Comparison of ENCODE assay signal across 9 cellular contexts in the genomic region with DNA sequence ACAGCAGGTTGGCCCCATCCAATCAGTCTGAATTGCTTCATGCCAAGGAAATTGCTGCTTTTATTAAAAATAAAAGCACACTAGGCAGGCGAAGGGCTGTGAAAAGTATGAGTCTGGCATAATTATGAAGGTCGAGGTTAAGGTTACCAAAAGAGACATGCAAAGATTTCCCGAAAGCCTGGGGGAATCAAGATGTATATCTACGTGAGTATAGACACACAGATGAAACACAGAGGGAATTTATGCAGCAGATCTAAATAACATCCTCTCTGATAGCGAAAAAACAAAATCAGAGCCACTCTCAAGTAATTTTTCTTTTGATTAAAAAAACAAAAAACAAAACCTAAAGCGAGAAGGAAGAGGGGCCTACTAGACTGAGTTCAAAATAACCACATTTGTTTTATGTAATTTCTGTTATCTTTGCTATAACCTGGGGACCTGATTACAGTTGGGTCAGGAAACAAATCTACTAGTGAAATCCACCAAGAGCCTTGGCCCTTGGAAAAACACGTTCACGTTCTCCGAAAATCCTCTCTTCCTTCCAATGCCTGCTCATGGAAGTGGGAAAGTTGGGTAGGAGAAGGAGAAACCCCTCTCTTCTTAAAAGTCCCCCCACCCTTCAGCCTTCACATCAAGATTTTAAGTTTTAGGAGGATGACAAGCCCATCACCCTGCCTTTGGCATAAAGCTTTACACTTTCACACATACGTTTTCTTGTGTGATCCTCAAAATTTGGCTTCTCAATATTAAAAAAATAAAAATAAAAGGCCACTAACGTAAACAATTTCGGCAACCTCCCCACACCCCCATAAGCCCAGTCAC. TPM values are rescaled to one million over a fixed set of nuclear protein-coding genes. Genes with fewer than 3 reads are reported as not detected.
DNase-seq lines count a peak whose midpoint lies in the region; ATAC-seq and TF ChIP-seq lines count a peak whose summit lies in the region.
"Had no signal": no experiment of that assay in that cellular context is flagged by ENCODE, and none has a peak within 500 bp of the region (broad histone marks: within the 10 kb centered on the region; RNA-seq: fewer than 3 reads in every experiment).

No MANE protein-coding gene starts in this region.

- H2BK120ac ChIP-seq in mesenchymal stem cell (ENCODE audit: low read depth, low read length) = peak overlapping the region; percentile 42

- H2BK12ac ChIP-seq in mesenchymal stem cell (ENCODE audit: low read length in 2 of 2) = no peak overlapping the region

- CTCF ChIA-PET in activated naive CD4-positive, alpha-beta T cell treated with anti-CD3 and anti-CD28 coated beads, Interleukin-2, amount 10 ng/mL, durations not matched to agents 7 days and 5 days (lab: Charles Lee) = interaction anchor here (1.2 to 1.8 kb wide), 6 partner anchors 14 to 81 kb away, joined by 3 to 7 read pairs (median 4); no protein-coding TSS in a partner anchor
- CTCF ChIA-PET in MCF 10A (lab: Yijun Ruan, JAX) = interaction anchor here (1.2 to 1.4 kb wide), 2 partner anchors 77 to 81 kb away, joined by 4 to 5 read pairs; no protein-coding TSS in a partner anchor

- peak overlapping the region; percentile 91 to 94 for H3K4me3 ChIP-seq in mesenchymal stem cell (ENCODE audit: insufficient read depth in 1 of 2, low read depth in 1 of 2, low read length in 2 of 2)

- peaks cover 69% of the 10 kb centered on the region for H3K4me1 Mint-ChIP-seq in activated naive CD4-positive, alpha-beta T cell treated with anti-CD3 and anti-CD28 coated beads, Interleukin-2, amount 10 ng/mL, durations not matched to agents 7 days and 5 days
- H3K4me1 Mint-ChIP-seq in MCF 10A (ENCODE audit: insufficient read depth, unreplicated experiment) (peaks cover 51% of the 10 kb centered on the region), type B pancreatic cell (ENCODE audit: unreplicated experiment) (peaks cover 50% of the 10 kb centered on the region)

- intact Hi-C loops in MCF 10A (cut with micrococcal nuclease) = loop anchor here (2.0 to 5.0 kb wide), 2 partner anchors 83 to 205 kb away; a partner anchor contains a TSS

- H3K36me3 ChIP-seq in mesenchymal stem cell (ENCODE audit: control insufficient read depth in 1 of 2, insufficient read depth in 2 of 2, low read depth in 1 of 2, low read length in 2 of 2) = peaks cover 3 to 21% of the 10 kb centered on the region in 2 experiments

- H4K8ac ChIP-seq in mesenchymal stem cell (ENCODE audit: low read length) = no peak overlapping the region

- no peak overlapping the region for H3K14ac ChIP-seq in mesenchymal stem cell (ENCODE audit: low read length in 2 of 2)

- H2BK15ac ChIP-seq in mesenchymal stem cell (ENCODE audit: low read depth, poor library complexity, severe bottlenecking) = no peak overlapping the region

- no peak for DNase-seq in activated naive CD4-positive, alpha-beta T cell treated with anti-CD3 and anti-CD28 coated beads, Interleukin-2, amount 10 ng/mL, durations not matched to agents 7 days and 5 days
- DNase-seq in activated naive CD4-positive, alpha-beta T cell treated with Interleukin-2 at 50 U/mL for 16 hours = no peak
- DNase-seq in MCF 10A (ENCODE audit: unreplicated experiment) (no peak), mesenchymal stem cell (no peak), type B pancreatic cell (ENCODE audit: extremely low spot score, unreplicated experiment) (no peak), OCI-M1 (lab: John Stamatoyannopoulos, UW) (no peak), T1000 (lab: John Stamatoyannopoulos, UW) (no peak)
- DNase-seq: NCI-H2029 treated with DMSO at 0.1 percent for 48 hours had no signal

- no peak overlapping the region for H2AK5ac ChIP-seq in mesenchymal stem cell (ENCODE audit: low read length, severe bottlenecking)

- no peak for ATAC-seq in GM18870 (IDR thresholded peaks at IDR 0.05; ENCODE audit: unreplicated experiment)

- H3K18ac ChIP-seq in mesenchymal stem cell (ENCODE audit: low read depth in 1 of 2, low read length in 2 of 2) = peak overlapping the region in 1 of 2 experiments; percentile 50

- POLR2A ChIA-PET in MCF 10A (lab: Yijun Ruan, JAX) = interaction anchor here (1.0 to 5.5 kb wide), 6 partner anchors 10 to 205 kb away, joined by 3 to 55 read pairs (median 4); a partner anchor contains a TSS

- no peak overlapping the region for H2BK5ac ChIP-seq in mesenchymal stem cell (ENCODE audit: low read depth, low read length, poor library complexity, severe bottlenecking)

- H3K27ac Mint-ChIP-seq in activated naive CD4-positive, alpha-beta T cell treated with anti-CD3 and anti-CD28 coated beads, Interleukin-2, amount 10 ng/mL, durations not matched to agents 7 days and 5 days = peak overlapping the region; percentile 97
- H3K27ac Mint-ChIP-seq in MCF 10A (ENCODE audit: low read depth, unreplicated experiment) (peak overlapping the region; percentile 74), type B pancreatic cell (peak overlapping the region; percentile 94)

- no peaks in the 10 kb centered on the region for H3K27me3 Mint-ChIP-seq in activated naive CD4-positive, alpha-beta T cell treated with anti-CD3 and anti-CD28 coated beads, Interleukin-2, amount 10 ng/mL, durations not matched to agents 7 days and 5 days
- H3K27me3 Mint-ChIP-seq in MCF 10A (ENCODE audit: insufficient read depth, unreplicated experiment) (no peaks in the 10 kb centered on the region), type B pancreatic cell (no peaks in the 10 kb centered on the region)

- H2AFZ ChIP-seq in mesenchymal stem cell (ENCODE audit: low read depth, low read length) = no peak overlapping the region

- TF ChIP-seq CTCF in MCF 10A (IDR thresholded peaks at IDR 0.05; ENCODE audit: unreplicated experiment) (no peak), type B pancreatic cell (conservative IDR thresholded peaks at IDR 0.05) (no peak)

- peak overlapping the region; percentile 89 for H3K4me2 ChIP-seq in mesenchymal stem cell (ENCODE audit: low read length, poor library complexity, severe bottlenecking)

- peak overlapping the region; percentile 90 for H3K4me3 Mint-ChIP-seq in activated naive CD4-positive, alpha-beta T cell treated with anti-CD3 and anti-CD28 coated beads, Interleukin-2, amount 10 ng/mL, durations not matched to agents 7 days and 5 days
- peak overlapping the region; percentile 73 for H3K4me3 Mint-ChIP-seq in MCF 10A (ENCODE audit: unreplicated experiment)
- peak overlapping the region; percentile 95 for H3K4me3 Mint-ChIP-seq in type B pancreatic cell

- H3K9ac ChIP-seq in mesenchymal stem cell (ENCODE audit: low read length) = peak overlapping the region; percentile 94

- no peak overlapping the region for H4K91ac ChIP-seq in mesenchymal stem cell (ENCODE audit: low read length)

- H3K27me3 ChIP-seq in mesenchymal stem cell (ENCODE audit: control insufficient read depth in 1 of 2, insufficient read depth in 1 of 2, low read length in 2 of 2) = no peaks in the 10 kb centered on the region

- H3K9me3 ChIP-seq in mesenchymal stem cell (ENCODE audit: control insufficient read depth, low read length) = no peaks in the 10 kb centered on the region

- WGBS in mesenchymal stem cell = 31% methylated on average over 11 of the region's 12 CpGs

- peaks cover 4% of the 10 kb centered on the region for H3K4me1 ChIP-seq in mesenchymal stem cell (ENCODE audit: control insufficient read depth, insufficient read depth, low read depth, low read length)

- no peaks in the 10 kb centered on the region for H3K9me3 Mint-ChIP-seq in activated naive CD4-positive, alpha-beta T cell treated with anti-CD3 and anti-CD28 coated beads, Interleukin-2, amount 10 ng/mL, durations not matched to agents 7 days and 5 days
- H3K9me3 Mint-ChIP-seq in MCF 10A (ENCODE audit: unreplicated experiment) = no peaks in the 10 kb centered on the region
- no peaks in the 10 kb centered on the region for H3K9me3 Mint-ChIP-seq in type B pancreatic cell

- peak overlapping the region; percentile 93 for H3K27ac ChIP-seq in mesenchymal stem cell (ENCODE audit: low read length, poor library complexity, severe bottlenecking)

- BruUV-seq in MCF 10A (replicated peaks; lab: Mats Ljungman, UMichigan) = TSS peak; percentile 59

- peak overlapping the region in 1 of 2 experiments; percentile 70 for H3K23ac ChIP-seq in mesenchymal stem cell (ENCODE audit: low read length in 2 of 2)

- peaks cover 6% of the 10 kb centered on the region for H3K79me1 ChIP-seq in mesenchymal stem cell (replicated peaks; ENCODE audit: low read length, poor library complexity, severe bottlenecking)

- H3K4ac ChIP-seq in mesenchymal stem cell (ENCODE audit: low read depth in 1 of 2, low read length in 2 of 2) = no peak overlapping the region

- H3K36me3 Mint-ChIP-seq in activated naive CD4-positive, alpha-beta T cell treated with anti-CD3 and anti-CD28 coated beads, Interleukin-2, amount 10 ng/mL, durations not matched to agents 7 days and 5 days = peaks cover 49% of the 10 kb centered on the region
- H3K36me3 Mint-ChIP-seq in MCF 10A (ENCODE audit: insufficient read depth, unreplicated experiment) (peaks cover 24% of the 10 kb centered on the region), type B pancreatic cell (peaks cover 11% of the 10 kb centered on the region)

RNA-seq across cellular contexts. Expression of a gene that starts 1.4 kb away (rescaled TPM):
- total RNA-seq in MCF 10A (2022) (75.8 and 108 TPM in 2 replicates), type B pancreatic cell (ENCODE audit: low replicate concordance) (45.5 and 50.3 TPM in 2 replicates)
- 54.5 TPM for polyA plus RNA-seq in mesenchymal stem cell (2013, experiment 1 of 2)
- 49.2 TPM for polyA plus RNA-seq in mesenchymal stem cell (2013, experiment 2 of 2)
